8 cellular contexts compared by ENCODE assay signal in the genomic region with DNA sequence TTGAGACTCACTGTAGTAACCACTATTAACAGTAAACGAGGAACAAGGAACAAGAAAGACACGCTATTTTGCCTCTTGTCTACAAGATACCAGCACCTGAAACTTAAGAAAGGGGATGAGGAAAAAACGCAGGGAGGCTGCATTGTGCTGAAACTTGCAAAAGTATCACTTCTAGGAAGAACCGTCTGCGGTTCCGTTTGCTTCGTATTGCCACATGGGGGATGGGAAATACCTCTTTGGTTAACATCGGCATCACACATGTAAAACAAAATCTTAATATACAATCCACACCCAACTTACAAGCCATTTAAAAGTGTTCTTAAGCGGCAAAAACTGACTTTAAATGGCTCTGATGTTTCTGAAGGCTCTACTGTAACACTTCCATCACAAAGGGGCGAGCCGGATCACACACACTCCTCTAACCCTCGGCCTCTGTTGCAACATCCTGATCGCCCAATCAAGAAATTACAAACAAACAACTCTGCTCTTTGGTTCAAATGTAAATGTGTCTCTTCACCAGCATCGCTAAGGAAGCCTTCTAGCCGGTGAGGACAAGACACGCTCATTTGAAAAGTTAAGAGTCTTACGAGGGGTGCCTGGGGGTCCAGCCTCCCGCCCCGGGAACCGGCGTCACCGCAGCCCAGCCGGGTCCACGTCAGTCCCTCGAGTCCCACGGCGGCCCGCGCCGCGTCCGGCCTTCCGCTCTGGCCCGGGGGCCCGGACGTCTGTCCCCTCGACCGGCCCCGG. TPM values are rescaled to one million over a fixed set of nuclear protein-coding genes. Genes with fewer than 3 reads are reported as not detected.
DNase-seq lines count a peak whose midpoint lies in the region; ATAC-seq, FAIRE-seq and TF ChIP-seq lines count a peak whose summit lies in the region.

No MANE protein-coding gene starts in this region.

- no peak for TF ChIP-seq POLR2A in HepG2 (IDR thresholded peaks at IDR 0.05; ENCODE audit: insufficient read depth in 1 of 2, low read depth in 2 of 2, low read length in 2 of 2)

- H3K9ac ChIP-seq in PC-3 (ENCODE audit: low read length) (peak overlapping the region; percentile 96), HepG2 (ENCODE audit: insufficient read depth, low read depth, low read length) (peak overlapping the region; percentile 99)

- under 1% methylated on average over 17 of the region's 39 CpGs for WGBS in HepG2 (ENCODE audit: low lambda C conversion rate)

- H3K4me3 ChIP-seq in PC-3 (ENCODE audit: low read length) (peak overlapping the region; percentile 99), brain microvascular endothelial cell (ENCODE audit: low read depth, low read length) (peak overlapping the region; percentile 86), HepG2 (replicated peaks in 1 of 3; ENCODE audit: insufficient read depth in 1 of 3, low read depth in 2 of 3, low read length in 3 of 3) (peak overlapping the region; percentile 74 to 98 (median 87))

- H3F3A ChIP-seq in PC-3 (ENCODE audit: low read length, unreplicated experiment): no peaks in the 10 kb centered on the region

- H3K27me3 ChIP-seq in PC-3 (ENCODE audit: low read length) (no peaks in the 10 kb centered on the region), brain microvascular endothelial cell (replicated peaks) (no peaks in the 10 kb centered on the region), HepG2 (ENCODE audit: control insufficient read depth in 1 of 2, insufficient read depth in 2 of 2, low read length in 2 of 2) (peaks cover 6 to 13% of the 10 kb centered on the region in 2 experiments; a peak in 3 of 5 replicates)

- H3K4me1 ChIP-seq in PC-3 (ENCODE audit: insufficient read depth, low read length) (peaks cover 7% of the 10 kb centered on the region; the same call in 1 of the 2 replicates), HepG2 (ENCODE audit: insufficient read depth, low read length) (peaks cover 42% of the 10 kb centered on the region)

- no peak for TF ChIP-seq EP300 in HepG2 (IDR thresholded peaks at IDR 0.05; ENCODE audit: low read depth in 2 of 2, low read length in 2 of 2)
- TF ChIP-seq EP300 in HepG2 (CRISPR knock-in tag; IDR thresholded peaks at IDR 0.05; ENCODE audit: borderline replicate concordance): no peak

- H4K20me1 ChIP-seq in PC-3 (ENCODE audit: low read length) (peaks cover 24% of the 10 kb centered on the region), HepG2 (ENCODE audit: insufficient read depth, low read length) (peaks cover 47% of the 10 kb centered on the region)

- H3K36me3 ChIP-seq in PC-3 (ENCODE audit: low read depth, low read length) (peaks cover 9% of the 10 kb centered on the region), brain microvascular endothelial cell (replicated peaks) (peaks cover 12% of the 10 kb centered on the region), HepG2 (replicated peaks in 1 of 2; ENCODE audit: control insufficient read depth in 1 of 2, insufficient read depth in 2 of 2, low read length in 2 of 2) (peaks cover 8 to 24% of the 10 kb centered on the region in 2 experiments; a peak in 4 of 5 replicates)

- DNase-seq in AG08396 (ENCODE audit: low spot score) (peak; percentile 55), PC-3 (peak; percentile 9), brain microvascular endothelial cell (peak; percentile 28), HepG2 (ENCODE audit: low spot score) (no peak), stromal cell of bone marrow (ENCODE audit: low read depth) (peak; percentile 18), NCI-H1092 (lab: John Stamatoyannopoulos, UW) (no peak), Ammon's horn (ENCODE audit: low spot score) (no peak)

- intact Hi-C loops in PC-3 (cut with micrococcal nuclease): loop anchor here (10.0 kb wide), 1 partner anchor 63 kb away; the partner anchor contains the start of gene NOTCH1
- intact Hi-C loops in HepG2 (cut with micrococcal nuclease; ENCODE audit: unreplicated experiment): no loop called here

- H3K79me2 ChIP-seq in PC-3 (ENCODE audit: low read length): peaks cover 56% of the 10 kb centered on the region
- peaks cover 44% of the 10 kb centered on the region for H3K79me2 ChIP-seq in HepG2 (ENCODE audit: insufficient read depth, low read length)

- TF ChIP-seq CTCF in PC-3 (conservative IDR thresholded peaks at IDR 0.05; ENCODE audit: low read depth, low read length): no peak
- no peak for TF ChIP-seq CTCF in brain microvascular endothelial cell (IDR thresholded peaks at IDR 0.05; ENCODE audit: low read depth, low read length, missing control alignments)
- no peak for TF ChIP-seq CTCF in HepG2 (CRISPR knock-in tag; IDR thresholded peaks at IDR 0.05)

- H3K4me2 ChIP-seq in PC-3 (ENCODE audit: low read length) (peak overlapping the region; percentile 96), HepG2 (ENCODE audit: low read depth, low read length) (peak overlapping the region; percentile 94)

- BruUV-seq in PC-3 (replicated peaks; lab: Mats Ljungman, UMichigan) (TSS peak; percentile 75), HepG2 (replicated peaks; lab: Mats Ljungman, UMichigan) (TSS peak; percentile 85)

- peak; percentile 32 for FAIRE-seq in HepG2 (lab: Jason Lieb, UNC)

- CTCF ChIA-PET in PC-3 (lab: Charles Lee): no interaction called here
- CTCF ChIA-PET in HepG2 (lab: Yijun Ruan, JAX; ENCODE audit: low intra/inter-chr PET ratio, low total read pairs): no interaction called here

- H3K9me3 ChIP-seq in PC-3 (ENCODE audit: low read length) (no peaks in the 10 kb centered on the region), HepG2 (ENCODE audit: low read length) (no peaks in the 10 kb centered on the region)

- POLR2A ChIA-PET in PC-3 (lab: Charles Lee; ENCODE audit: unreplicated experiment) (no interaction called here), HepG2 (lab: Yijun Ruan, JAX) (no interaction called here)

- H3K27ac ChIP-seq in PC-3 (ENCODE audit: low read length) (peak overlapping the region; percentile 78), brain microvascular endothelial cell (peak overlapping the region; percentile 99), HepG2 (ENCODE audit: extremely low read length, insufficient read depth, low read length) (peak overlapping the region; percentile 92)

- in situ Hi-C loops in brain microvascular endothelial cell (cut with HindIII; ENCODE audit: low pct_ligation_motif_present, low sequenced_read_pairs) (loop anchor here (10.0 kb wide), 1 partner anchor 63 kb away; the partner anchor contains the start of gene NOTCH1), HepG2 (cut with HindIII; ENCODE audit: extremely low pct_ligation_motif_present, low pct_unique_long_range_greater_than_20kb) (no loop called here)

- no peaks in the 10 kb centered on the region for H3K9me2 ChIP-seq in PC-3 (replicated peaks; ENCODE audit: low read length)

- ATAC-seq in GM18517 (IDR thresholded peaks at IDR 0.05; ENCODE audit: unreplicated experiment) (peak; percentile 4), PC-3 (no peak), HepG2 (no peak)

- 0 out of 2 replicates have a peak overlapping the region, but pooled peaks have one; percentile 26 for H2AFZ ChIP-seq in PC-3 (ENCODE audit: low read length)
- H2AFZ ChIP-seq in HepG2 (ENCODE audit: low read length): no peak overlapping the region

- no peak for TF ChIP-seq RAD21 in HepG2 (CRISPR knock-in tag; IDR thresholded peaks at IDR 0.05)

RNA-seq across cellular contexts. Expression of gene SEC16A, which starts 0.6 kb away (rescaled TPM):
- 28.3 and 33.5 TPM in 2 replicates for total RNA-seq in PC-3 (2014; rRNA removed)
- total RNA-seq in HepG2 (2016; rRNA removed; fragmentation: Illumina TruSeq; extraction: Trizol): 15.9 and 27.7 TPM in 2 replicates
- 3.9 TPM in 2 replicates for total RNA-seq in HepG2 (2016; cell fraction: cytosol; rRNA removed; fragmentation: Illumina TruSeq; extraction: Trizol; ENCODE audit: low read depth)
- total RNA-seq in HepG2 (2016; cell fraction: insoluble cytoplasmic fraction; rRNA removed; fragmentation: Illumina TruSeq; extraction: Trizol): 15.7 and 21.0 TPM in 2 replicates
- total RNA-seq in HepG2 (2016; cell fraction: membrane; rRNA removed; fragmentation: Illumina TruSeq; extraction: Trizol): 12.2 and 12.3 TPM in 2 replicates
- total RNA-seq in HepG2 (2016; cell fraction: nucleus; rRNA removed; fragmentation: Illumina TruSeq; extraction: Trizol): 25.4 and 28.9 TPM in 2 replicates
- polyA plus RNA-seq in HepG2 (2011; rRNA removed): 17.9 and 18.9 TPM in 2 replicates
- 12.7 and 13.2 TPM in 2 replicates for polyA plus RNA-seq in HepG2 (2011; cell fraction: cytosol; rRNA removed)
- 71.0 and 81.7 TPM in 2 replicates for polyA plus RNA-seq in HepG2 (2011; cell fraction: nucleus; rRNA removed)
- 26.1 and 28.5 TPM in 2 replicates for polyA plus RNA-seq in HepG2 (2012)
- 2.6 and 3.4 TPM in 2 replicates for polyA plus RNA-seq in HepG2 (2016; cell fraction: cytosol; fragmentation: Illumina TruSeq; extraction: Trizol; ENCODE audit: low read depth)
- polyA plus RNA-seq in HepG2 (2016; cell fraction: insoluble cytoplasmic fraction; fragmentation: Illumina TruSeq; extraction: Trizol; ENCODE audit: low read depth): 29.5 and 38.6 TPM in 2 replicates
- 7.1 and 8.4 TPM in 2 replicates for polyA plus RNA-seq in HepG2 (2016; cell fraction: membrane; fragmentation: Illumina TruSeq; extraction: Trizol; ENCODE audit: low read depth)
- 72.9 and 74.4 TPM in 2 replicates for polyA plus RNA-seq in HepG2 (2016; cell fraction: nucleus; fragmentation: Illumina TruSeq; extraction: Trizol; ENCODE audit: insufficient read depth, low read depth)
- polyA minus RNA-seq in HepG2 (2011; rRNA and poly(A)+ RNA removed; ENCODE audit: low replicate concordance): 29.0 and 33.5 TPM in 2 replicates
- polyA minus RNA-seq in HepG2 (2011; cell fraction: cytosol; rRNA and poly(A)+ RNA removed): 27.1 and 28.7 TPM in 2 replicates
- 24.8 and 24.9 TPM in 2 replicates for polyA minus RNA-seq in HepG2 (2011; cell fraction: nucleus; rRNA and poly(A)+ RNA removed)

RNA-seq across cellular contexts. Expression of gene INPP5E, which starts 42.6 kb away (rescaled TPM):
- 10.7 and 12.2 TPM in 2 replicates for total RNA-seq in PC-3 (2014; rRNA removed)
- total RNA-seq in HepG2 (2016; rRNA removed; fragmentation: Illumina TruSeq; extraction: Trizol): 3.0 and 5.5 TPM in 2 replicates
- total RNA-seq in HepG2 (2016; cell fraction: cytosol; rRNA removed; fragmentation: Illumina TruSeq; extraction: Trizol; ENCODE audit: low read depth): 0.91 and 1.3 TPM in 2 replicates
- total RNA-seq in HepG2 (2016; cell fraction: insoluble cytoplasmic fraction; rRNA removed; fragmentation: Illumina TruSeq; extraction: Trizol): 2.7 and 5.4 TPM in 2 replicates
- 3.3 and 3.4 TPM in 2 replicates for total RNA-seq in HepG2 (2016; cell fraction: membrane; rRNA removed; fragmentation: Illumina TruSeq; extraction: Trizol)
- 5.6 and 6.0 TPM in 2 replicates for total RNA-seq in HepG2 (2016; cell fraction: nucleus; rRNA removed; fragmentation: Illumina TruSeq; extraction: Trizol)
- 5.5 and 7.5 TPM in 2 replicates for polyA plus RNA-seq in HepG2 (2011; rRNA removed)
- 3.2 and 4.1 TPM in 2 replicates for polyA plus RNA-seq in HepG2 (2011; cell fraction: cytosol; rRNA removed)
- polyA plus RNA-seq in HepG2 (2011; cell fraction: nucleus; rRNA removed): 45.5 and 51.1 TPM in 2 replicates
- polyA plus RNA-seq in HepG2 (2012): 3.7 and 5.4 TPM in 2 replicates
- 0.89 and 1.0 TPM in 2 replicates for polyA plus RNA-seq in HepG2 (2016; cell fraction: cytosol; fragmentation: Illumina TruSeq; extraction: Trizol; ENCODE audit: low read depth)
- 4.0 and 5.3 TPM in 2 replicates for polyA plus RNA-seq in HepG2 (2016; cell fraction: insoluble cytoplasmic fraction; fragmentation: Illumina TruSeq; extraction: Trizol; ENCODE audit: low read depth)
- polyA plus RNA-seq in HepG2 (2016; cell fraction: membrane; fragmentation: Illumina TruSeq; extraction: Trizol; ENCODE audit: low read depth): 2.6 and 3.1 TPM in 2 replicates
- polyA plus RNA-seq in HepG2 (2016; cell fraction: nucleus; fragmentation: Illumina TruSeq; extraction: Trizol; ENCODE audit: insufficient read depth, low read depth): 22.1 and 22.8 TPM in 2 replicates
- polyA minus RNA-seq in HepG2 (2011; rRNA and poly(A)+ RNA removed; ENCODE audit: low replicate concordance): 5.4 and 5.9 TPM in 2 replicates
- polyA minus RNA-seq in HepG2 (2011; cell fraction: cytosol; rRNA and poly(A)+ RNA removed): 2.7 and 3.1 TPM in 2 replicates
- 5.8 and 7.5 TPM in 2 replicates for polyA minus RNA-seq in HepG2 (2011; cell fraction: nucleus; rRNA and poly(A)+ RNA removed)

Comparison
In these comparisons a context has a peak if more than half of its experiments do, and no peak if none do; other contexts are left out.
1. DNase-seq: peak in AG08396 (single experiment), PC-3 (single experiment), brain microvascular endothelial cell (single experiment) and stromal cell of bone marrow (single experiment); none in HepG2 (single experiment), NCI-H1092 (single experiment) and Ammon's horn (single experiment).
2. Peak in every context shown above with its lines, with median percentiles within 50 percentile points of each other: H3K27ac ChIP-seq and H3K4me3 ChIP-seq.